8 cellular contexts compared by ENCODE assay signal in the genomic region with DNA sequence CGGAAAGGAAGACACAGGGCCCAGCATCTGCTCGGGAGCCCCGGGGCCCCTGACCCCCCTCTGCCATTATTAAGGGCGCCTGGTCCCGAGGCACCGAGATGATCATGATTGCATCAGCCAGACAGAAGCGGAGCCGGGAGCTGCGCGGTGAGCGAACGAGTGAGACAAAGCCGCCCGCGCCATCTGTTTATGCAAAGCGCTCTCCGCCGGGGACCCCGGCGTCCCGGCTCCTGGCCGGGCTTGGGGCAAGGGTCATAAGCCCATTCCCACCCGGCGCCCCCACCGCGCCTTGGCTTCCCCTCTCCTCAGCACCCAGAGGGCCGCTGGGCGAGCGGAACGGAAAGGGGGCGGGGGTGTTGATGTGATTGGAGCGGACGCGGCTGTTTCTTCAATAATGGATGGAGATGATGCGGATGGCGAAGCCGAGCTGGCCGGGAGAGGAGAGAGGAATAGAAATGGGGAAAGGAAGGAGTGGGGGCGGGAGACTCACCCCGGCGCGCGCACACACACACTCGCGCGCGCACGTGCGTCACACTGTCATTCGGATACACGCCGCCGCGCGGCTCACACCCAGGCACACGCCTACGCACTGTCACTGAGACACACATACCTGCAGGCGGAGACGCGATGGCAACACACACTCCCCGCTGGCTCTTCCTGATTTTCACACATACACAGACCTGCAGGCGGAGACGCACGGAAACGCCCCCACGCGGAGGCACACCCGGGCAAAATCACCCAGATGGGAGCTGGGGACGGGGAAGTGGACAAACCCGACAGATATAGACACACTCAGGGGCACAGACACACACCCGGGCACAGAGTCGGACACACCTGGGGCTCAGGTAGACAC. TPM values are rescaled to one million over a fixed set of nuclear protein-coding genes. Genes with fewer than 3 reads are reported as not detected.
DNase-seq lines count a peak whose midpoint lies in the region; ATAC-seq and TF ChIP-seq lines count a peak whose summit lies in the region.

No MANE protein-coding gene starts in this region.

- TF ChIP-seq POLR2A in gastrocnemius medialis (IDR thresholded peaks at IDR 0.05), result no peak

- in situ Hi-C loops in G401 (cut with HindIII; ENCODE audit: low sequenced_read_pairs), result no loop called here
- in situ Hi-C loops in gastrocnemius medialis (cut with MboI; ENCODE audit: low sequenced_read_pairs in 4 of 4), result loop anchor here in 1 of 4 donors (10.0 kb wide), 1 partner anchor 195 kb away; a partner anchor contains a TSS

- no peak overlapping the region for H3K27ac ChIP-seq in SK-N-MC
- peak overlapping the region; percentile 57 to 82 (median 58) for H3K27ac ChIP-seq in gastrocnemius medialis

- H3K36me3 ChIP-seq in SK-N-MC (ENCODE audit: insufficient read depth, low read length) (no peaks in the 10 kb centered on the region), gastrocnemius medialis (peaks cover 0 to 16% of the 10 kb centered on the region in 2 donors)

- intact Hi-C loops in gastrocnemius medialis (cut with DNase I; ENCODE audit: low total_unique reads), result loop anchor here (2.0 kb wide), 1 partner anchor 23 kb away; no protein-coding TSS in a partner anchor

- TF ChIP-seq CTCF in LNCaP clone FGC (IDR thresholded peaks at IDR 0.05; ENCODE audit: control insufficient read depth, extremely low read depth, insufficient read depth) (peak; percentile 17; the same call in 1 of the 2 replicates), gastrocnemius medialis (IDR thresholded peaks at IDR 0.05 in 4 of 5, conservative IDR thresholded peaks at IDR 0.05 in 1 of 5) (peak in 3 of 5 experiments; percentile 6 to 10 (median 8))

- peaks cover 19 to 21% (median 21%) of the 10 kb centered on the region in 3 donors for H3K27me3 ChIP-seq in gastrocnemius medialis

- H3K9ac ChIP-seq in SK-N-MC (ENCODE audit: insufficient read length), result peak overlapping the region; percentile 83

- no peaks in the 10 kb centered on the region for H3K9me3 ChIP-seq in SK-N-MC (ENCODE audit: low read depth, low read length)
- H3K9me3 ChIP-seq in gastrocnemius medialis, result no peaks in the 10 kb centered on the region

- ATAC-seq in gastrocnemius medialis, result peak; percentile 4 to 5
- ATAC-seq in GM18511 (IDR thresholded peaks at IDR 0.05; ENCODE audit: unreplicated experiment), result no peak
- ATAC-seq in GM19397 (IDR thresholded peaks at IDR 0.05; ENCODE audit: unreplicated experiment), result no peak

- peak overlapping the region; percentile 64 for H3K4me3 ChIP-seq in LNCaP clone FGC (ENCODE audit: low read depth, low read length)
- H3K4me3 ChIP-seq in SK-N-MC, result peak overlapping the region; percentile 84
- peak overlapping the region; percentile 57 to 76 (median 62) for H3K4me3 ChIP-seq in gastrocnemius medialis

- DNase-seq in G401 (ENCODE audit: low spot score), result peak; percentile 91
- DNase-seq in LNCaP clone FGC (ENCODE audit: low read depth), result no peak
- no peak for DNase-seq in SK-N-MC (ENCODE audit: low read depth, low spot score)
- peak in 47 of 56 donors; percentile 10 to 83 (median 54) for DNase-seq in amygdala (lab: John Stamatoyannopoulos, UW)
- DNase-seq in hypothalamus (lab: John Stamatoyannopoulos, UW), result peak in 31 of 51 donors; percentile 17 to 78 (median 45)
- DNase-seq in gastrocnemius medialis, result peak in 1 of 2 donors; percentile 54

- H3K4me1 ChIP-seq in gastrocnemius medialis, result peaks cover 46 to 61% of the 10 kb centered on the region in 2 donors

RNA-seq across cellular contexts. Expression of a gene that starts 10.7 kb away (rescaled TPM):
- total RNA-seq in G401 (2014; rRNA removed; shearing (Covaris generic)), result 0.14 TPM in 1 of 2 replicates, not detected in the other
- total RNA-seq in gastrocnemius medialis, result 1,000 to 10,000 TPM in 2 of 4 donors, 100 to 1,000 TPM in 2; 459 to 1,596 (median 855) TPM

RNA-seq across cellular contexts. Expression of a gene that starts 10.8 kb away (rescaled TPM):
- total RNA-seq in G401 (2014; rRNA removed; shearing (Covaris generic)), result 160 and 174 TPM in 2 replicates
- total RNA-seq in gastrocnemius medialis, result 100 to 1,000 TPM in 1 of 4 donors, 10 to 100 TPM in 3; 41.3 to 107 (median 46.4) TPM

RNA-seq across cellular contexts. Expression of a gene that starts 23.7 kb away (rescaled TPM):
- total RNA-seq in G401 (2014; rRNA removed; shearing (Covaris generic)), result 0.49 TPM in 1 of 2 replicates, not detected in the other
- not detected for total RNA-seq in gastrocnemius medialis

Comparison
In these comparisons a context has a peak if more than half of its experiments do, and no peak if none do; other contexts are left out.
1. DNase-seq: peak in G401 (single experiment), amygdala (47 of 56) and hypothalamus (31 of 51); none in LNCaP clone FGC (single experiment) and SK-N-MC (single experiment).
2. ATAC-seq: peak in gastrocnemius medialis (2 of 2); none in GM18511 (single experiment) and GM19397 (single experiment).
3. RNA of a gene that starts 10.7 kb away (total RNA-seq): 459 to 1,596 TPM in gastrocnemius medialis; 0.14 TPM in G401; every median in the first group is over 100 times any median in the second.
4. Peak in every context shown above with its lines, with median percentiles within 50 percentile points of each other: H3K4me3 ChIP-seq.